28 cellular contexts compared by ENCODE assay signal in genomic region chr1:194372266-194372665, GRCh38.
"Had no signal": no experiment of that assay in that cellular context is flagged by ENCODE, and none has a peak within 500 bp of the region (broad histone marks: within the 10 kb centered on the region; RNA-seq: fewer than 3 reads in every experiment).

No MANE protein-coding gene starts in this region.

- H3K27ac ChIP-seq: ascending aorta, breast epithelium, cardiac muscle cell, coronary artery, gastrocnemius medialis, heart right ventricle, VCaP had no signal

- H3K4me3 ChIP-seq: ascending aorta, breast epithelium, cardiac muscle cell, coronary artery, gastrocnemius medialis, heart right ventricle had no signal

- H3K9me3 ChIP-seq: ascending aorta, breast epithelium, gastrocnemius medialis had no signal

- H3K27me3 ChIP-seq: ascending aorta, breast epithelium, cardiac muscle cell, dorsolateral prefrontal cortex, gastrocnemius medialis, heart right ventricle had no signal

- ATAC-seq: activated CD8-positive, alpha-beta memory T cell treated with anti-CD3 and anti-CD28 coated beads, Interleukin-2, amount 10 ng/mL, durations not matched to agents 7 days and 5 days; activated CD8-positive, alpha-beta T cell treated with anti-CD3 and anti-CD28 coated beads for 36 hours; activated naive CD4-positive, alpha-beta T cell treated with anti-CD3 and anti-CD28 coated beads, Interleukin-2, amount 50 U/mL, for 72 hours; esophagus mucosa; gastrocnemius medialis; heart right ventricle; WTC11 had no signal

- DNase-seq: activated CD4-positive, alpha-beta T cell treated with anti-CD3 and anti-CD28 coated beads for 1 hour; activated CD4-positive, alpha-beta T cell treated with anti-CD3 and anti-CD28 coated beads for 4 hours; activated CD4-positive, alpha-beta T cell treated with anti-CD3 and anti-CD28 coated beads, Interleukin-2, amount 50 U/mL, for 1 hour; activated CD4-positive, alpha-beta T cell treated with anti-CD3 and anti-CD28 coated beads, Interleukin-2, amount 50 U/mL, for 48 hours; activated CD8-positive, alpha-beta memory T cell treated with anti-CD3 and anti-CD28 coated beads, Interleukin-2, amount 10 ng/mL, durations not matched to agents 7 days and 5 days; activated CD8-positive, alpha-beta memory T cell treated with anti-CD3 and anti-CD28 coated beads, Interleukin-2, amount 50 U/mL, for 4 hours; activated CD8-positive, alpha-beta T cell treated with anti-CD3 and anti-CD28 coated beads for 36 hours; activated gamma-delta T cell; activated naive CD4-positive, alpha-beta T cell; activated naive CD4-positive, alpha-beta T cell treated with anti-CD3 and anti-CD28 coated beads, Interleukin-2, amount 10 ng/mL, durations not matched to agents 7 days and 5 days; activated naive CD8-positive, alpha-beta T cell treated with anti-CD3 and anti-CD28 coated beads, Interleukin-2, amount 10 ng/mL, durations not matched to agents 7 days and 5 days; activated T-cell treated with anti-CD3 and anti-CD28 coated beads, Interleukin-2, amount 50 U/mL, for 1 hour; activated T-cell treated with anti-CD3 and anti-CD28 coated beads, Interleukin-2, amount 50 U/mL, for 48 hours; dorsolateral prefrontal cortex; effector memory CD4-positive, alpha-beta T cell; endodermal cell; foreskin fibroblast; gastrocnemius medialis; heart right ventricle; T-helper 2 cell had no signal

- H3K36me3 ChIP-seq: ascending aorta, breast epithelium, cardiac muscle cell, gastrocnemius medialis, heart right ventricle had no signal

- H3K4me1 ChIP-seq: ascending aorta, breast epithelium, gastrocnemius medialis, heart right ventricle had no signal
